In the genomic region with DNA sequence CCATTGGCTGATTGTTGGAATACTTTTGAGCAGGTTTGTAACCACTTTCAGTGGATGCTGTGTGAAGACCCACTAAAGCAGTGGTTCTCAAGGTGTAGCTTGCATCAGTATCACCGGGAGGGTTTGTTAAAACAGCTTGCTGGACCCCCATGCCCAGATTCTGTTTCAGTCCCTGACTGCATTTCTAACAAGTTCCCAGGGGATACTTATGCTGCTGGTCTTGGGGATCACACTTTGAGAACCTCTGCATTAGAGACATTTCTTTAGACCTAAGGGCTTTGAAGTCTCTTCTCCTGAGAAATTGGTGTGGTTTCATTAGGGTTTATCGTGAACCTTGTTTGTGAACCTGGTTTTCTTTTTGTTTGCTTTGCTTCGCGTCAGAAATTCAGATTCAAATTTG, we compare ENCODE assay signal across 23 cellular contexts. TPM values are rescaled to one million over a fixed set of nuclear protein-coding genes. Genes with fewer than 3 reads are reported as not detected.
DNase-seq lines count a peak whose midpoint lies in the region; ATAC-seq and TF ChIP-seq lines count a peak whose summit lies in the region.
"Had no signal": no experiment of that assay in that cellular context is flagged by ENCODE, and none has a peak within 500 bp of the region (broad histone marks: within the 10 kb centered on the region; RNA-seq: fewer than 3 reads in every experiment).

No MANE protein-coding gene starts in this region.

- no peak for TF ChIP-seq EP300 in SK-N-SH (IDR thresholded peaks at IDR 0.05; ENCODE audit: borderline replicate concordance in 1 of 2, low read depth in 1 of 2, low read length in 1 of 2)

- H3K36me3 Mint-ChIP-seq in activated T-cell treated with anti-CD3 and anti-CD28 coated beads, Interleukin-2, amount 50 U/mL, for 72 hours (ENCODE audit: insufficient read depth in 2 of 2) = peaks cover 17 to 26% of the 10 kb centered on the region in 2 donors
- peaks cover 46% of the 10 kb centered on the region for H3K36me3 Mint-ChIP-seq in activated naive CD8-positive, alpha-beta T cell treated with anti-CD3 and anti-CD28 coated beads, Interleukin-2, amount 10 ng/mL, durations not matched to agents 7 days and 5 days
- H3K36me3 Mint-ChIP-seq: brain had no signal

- H3K4me1 ChIP-seq in PC-3 (ENCODE audit: insufficient read depth, low read length) (peaks cover 23% of the 10 kb centered on the region), smooth muscle cell (ENCODE audit: low read depth) (no peaks in the 10 kb centered on the region), SK-N-SH (ENCODE audit: control insufficient read depth in 1 of 2, insufficient read depth in 2 of 2, low read depth in 1 of 2, low read length in 1 of 2) (peaks cover 0 to 6% of the 10 kb centered on the region in 2 experiments; a peak in 1 of 4 replicates)
- H3K4me1 ChIP-seq: adrenal gland had no signal

- WGBS in smooth muscle cell (ENCODE audit: low lambda C conversion rate) = 94% methylated on average over 4 of the region's 4 CpGs
- WGBS in SK-N-SH (ENCODE audit: low lambda C conversion rate) = 82% methylated on average over 4 of the region's 4 CpGs

- no peak for TF ChIP-seq RAD21 in SK-N-SH (IDR thresholded peaks at IDR 0.05; ENCODE audit: low read length)

- no peak for ATAC-seq in activated T-cell treated with anti-CD3 and anti-CD28 coated beads, Interleukin-2, amount 50 U/mL, for 72 hours (replicated peaks in 1 of 2)
- no peak for ATAC-seq in PC-3
- no peak for ATAC-seq in activated naive CD8-positive, alpha-beta T cell treated with anti-CD3 and anti-CD28 coated beads, Interleukin-2, amount 10 ng/mL, durations not matched to agents 7 days and 5 days (ENCODE audit: low read depth)
- ATAC-seq: stimulated activated memory B cell treated with anti-CD40 and anti-IgM and Interleukin-4, amounts not matched to agents 10 μg/mL and 1 μg/mL and 100 μg/mL, for 72 hours had no signal

- intact Hi-C loops in PC-3 (cut with micrococcal nuclease) = no loop called here

- H3K9ac ChIP-seq in PC-3 (ENCODE audit: low read length) (no peak overlapping the region), smooth muscle cell (ENCODE audit: low read depth) (no peak overlapping the region), SK-N-SH (no peak overlapping the region)
- H3K9ac ChIP-seq: BLaER1 treated with 17β-estradiol and CSF1 and Interleukin-3, amounts not matched to agents 10 nM and 100 nM; KMS-11 had no signal

- no peaks in the 10 kb centered on the region for H3F3A ChIP-seq in PC-3 (ENCODE audit: low read length, unreplicated experiment)
- no peaks in the 10 kb centered on the region for H3F3A ChIP-seq in smooth muscle cell (ENCODE audit: low read depth)
- H3F3A ChIP-seq in SK-N-SH (replicated peaks; ENCODE audit: insufficient read depth) = no peaks in the 10 kb centered on the region

- no peaks in the 10 kb centered on the region for H3K27me3 Mint-ChIP-seq in activated T-cell treated with anti-CD3 and anti-CD28 coated beads, Interleukin-2, amount 50 U/mL, for 72 hours (ENCODE audit: low read depth)
- no peaks in the 10 kb centered on the region for H3K27me3 Mint-ChIP-seq in activated naive CD8-positive, alpha-beta T cell treated with anti-CD3 and anti-CD28 coated beads, Interleukin-2, amount 10 ng/mL, durations not matched to agents 7 days and 5 days
- H3K27me3 Mint-ChIP-seq: brain had no signal

- no peak for TF ChIP-seq CTCF in PC-3 (conservative IDR thresholded peaks at IDR 0.05; ENCODE audit: low read depth, low read length)
- no peak for TF ChIP-seq CTCF in smooth muscle cell (IDR thresholded peaks at IDR 0.05; ENCODE audit: borderline replicate concordance, insufficient read depth, poor library complexity, severe bottlenecking)
- TF ChIP-seq CTCF in coronary artery (IDR thresholded peaks at IDR 0.05) = no peak
- no peak for TF ChIP-seq CTCF in SK-N-SH (IDR thresholded peaks at IDR 0.05)

- H3K4me3 Mint-ChIP-seq in activated T-cell treated with anti-CD3 and anti-CD28 coated beads, Interleukin-2, amount 50 U/mL, for 72 hours = peak overlapping the region; percentile 31 to 67
- H3K4me3 Mint-ChIP-seq in activated naive CD8-positive, alpha-beta T cell treated with anti-CD3 and anti-CD28 coated beads, Interleukin-2, amount 10 ng/mL, durations not matched to agents 7 days and 5 days = peak overlapping the region; percentile 61
- H3K4me3 Mint-ChIP-seq: brain; H9; stimulated activated memory B cell treated with anti-CD40 and anti-IgM and Interleukin-4, amounts not matched to agents 10 μg/mL and 1 μg/mL and 100 μg/mL, for 72 hours had no signal

- no peaks in the 10 kb centered on the region for H3K27me3 ChIP-seq in PC-3 (ENCODE audit: low read length)
- no peaks in the 10 kb centered on the region for H3K27me3 ChIP-seq in smooth muscle cell (ENCODE audit: low read depth)
- H3K27me3 ChIP-seq in SK-N-SH (ENCODE audit: insufficient read depth) = no peaks in the 10 kb centered on the region
- H3K27me3 ChIP-seq: adrenal gland; BLaER1 treated with 17β-estradiol and CSF1 and Interleukin-3, amounts not matched to agents 10 nM and 100 nM; right atrium auricular region; spleen had no signal

- H3K4me1 Mint-ChIP-seq in activated T-cell treated with anti-CD3 and anti-CD28 coated beads, Interleukin-2, amount 50 U/mL, for 72 hours (ENCODE audit: low read depth) = no peaks in the 10 kb centered on the region
- H3K4me1 Mint-ChIP-seq in activated naive CD8-positive, alpha-beta T cell treated with anti-CD3 and anti-CD28 coated beads, Interleukin-2, amount 10 ng/mL, durations not matched to agents 7 days and 5 days = peaks cover 50% of the 10 kb centered on the region
- H3K4me1 Mint-ChIP-seq: stimulated activated memory B cell treated with anti-CD40 and anti-IgM and Interleukin-4, amounts not matched to agents 10 μg/mL and 1 μg/mL and 100 μg/mL, for 72 hours had no signal

- H3K27ac Mint-ChIP-seq in activated T-cell treated with anti-CD3 and anti-CD28 coated beads, Interleukin-2, amount 50 U/mL, for 72 hours = peak overlapping the region; percentile 80
- H3K27ac Mint-ChIP-seq in activated naive CD8-positive, alpha-beta T cell treated with anti-CD3 and anti-CD28 coated beads, Interleukin-2, amount 10 ng/mL, durations not matched to agents 7 days and 5 days = peak overlapping the region; percentile 80
- H3K27ac Mint-ChIP-seq: brain; H9; stimulated activated memory B cell treated with anti-CD40 and anti-IgM and Interleukin-4, amounts not matched to agents 10 μg/mL and 1 μg/mL and 100 μg/mL, for 72 hours had no signal

- H3K9me3 ChIP-seq in PC-3 (ENCODE audit: low read length) (0 out of 2 replicates have a peak, but pooled peaks cover under 1% of the 10 kb centered on the region), smooth muscle cell (replicated peaks; ENCODE audit: low read depth) (no peaks in the 10 kb centered on the region), SK-N-SH (no peaks in the 10 kb centered on the region)

- H3K4me3 ChIP-seq in PC-3 (ENCODE audit: low read length) (0 out of 2 replicates have a peak overlapping the region, but pooled peaks have one; percentile 8), smooth muscle cell (no peak overlapping the region), coronary artery (no peak overlapping the region), SK-N-SH (ENCODE audit: low read depth in 2 of 2, low read length in 1 of 2) (no peak overlapping the region)
- H3K4me3 ChIP-seq: adrenal gland; BLaER1 treated with 17β-estradiol and CSF1 and Interleukin-3, amounts not matched to agents 10 nM and 100 nM; right atrium auricular region; spleen; thoracic aorta had no signal

- POLR2A ChIA-PET in PC-3 (lab: Charles Lee; ENCODE audit: unreplicated experiment) = no interaction called here
- POLR2A ChIA-PET in activated naive CD8-positive, alpha-beta T cell treated with anti-CD3 and anti-CD28 coated beads, Interleukin-2, amount 10 ng/mL, durations not matched to agents 7 days and 5 days (lab: Charles Lee) = interaction anchor here (0.7 to 1.1 kb wide), 2 partner anchors 36 to 47 kb away, joined by 3 read pairs; no protein-coding TSS in a partner anchor
- POLR2A ChIA-PET in SK-N-SH (lab: Yijun Ruan, JAX) = no interaction called here

- H4K20me1 ChIP-seq in PC-3 (ENCODE audit: low read length) (no peaks in the 10 kb centered on the region), smooth muscle cell (ENCODE audit: low read depth) (no peaks in the 10 kb centered on the region), SK-N-SH (ENCODE audit: insufficient read depth) (no peaks in the 10 kb centered on the region)

- H3K79me2 ChIP-seq in PC-3 (ENCODE audit: low read length) (peaks cover 17% of the 10 kb centered on the region), smooth muscle cell (ENCODE audit: low read depth) (no peaks in the 10 kb centered on the region), SK-N-SH (ENCODE audit: insufficient read depth) (no peaks in the 10 kb centered on the region)

- H3K9me2 ChIP-seq in PC-3 (replicated peaks; ENCODE audit: low read length) (no peaks in the 10 kb centered on the region), SK-N-SH (no peaks in the 10 kb centered on the region)

- H3K27ac ChIP-seq in PC-3 (ENCODE audit: low read length) = peak overlapping the region; percentile 35
- H3K27ac ChIP-seq in smooth muscle cell (ENCODE audit: low read depth) = peak overlapping the region; percentile 75
- no peak overlapping the region for H3K27ac ChIP-seq in coronary artery
- H3K27ac ChIP-seq in SK-N-SH (ENCODE audit: low read depth in 2 of 2, low read length in 1 of 2) = no peak overlapping the region
- H3K27ac ChIP-seq: adrenal gland; BLaER1 treated with 17β-estradiol and CSF1 and Interleukin-3, amounts not matched to agents 10 nM and 100 nM; KMS-11; right atrium auricular region; thoracic aorta had no signal

- H3K4me2 ChIP-seq in PC-3 (ENCODE audit: low read length) = peak overlapping the region; percentile 49
- no peak overlapping the region for H3K4me2 ChIP-seq in smooth muscle cell
- H3K4me2 ChIP-seq in SK-N-SH = no peak overlapping the region
- H3K4me2 ChIP-seq: KMS-11 had no signal

- no peak overlapping the region for H2AFZ ChIP-seq in PC-3 (ENCODE audit: low read length)
- no peak overlapping the region for H2AFZ ChIP-seq in smooth muscle cell (ENCODE audit: low read depth)
- no peak overlapping the region for H2AFZ ChIP-seq in SK-N-SH (ENCODE audit: low read depth)

- H3K36me3 ChIP-seq in PC-3 (ENCODE audit: low read depth, low read length) = 0 out of 2 replicates have a peak, but pooled peaks cover under 1% of the 10 kb centered on the region
- no peaks in the 10 kb centered on the region for H3K36me3 ChIP-seq in smooth muscle cell (ENCODE audit: low read depth)
- H3K36me3 ChIP-seq in SK-N-SH (replicated peaks in 1 of 2; ENCODE audit: control insufficient read depth in 1 of 2, insufficient read depth in 2 of 2, low read length in 1 of 2) = no peaks in the 10 kb centered on the region
- H3K36me3 ChIP-seq: adrenal gland, right atrium auricular region, thoracic aorta had no signal

- H3K9me3 Mint-ChIP-seq in activated T-cell treated with anti-CD3 and anti-CD28 coated beads, Interleukin-2, amount 50 U/mL, for 72 hours = peaks cover 4 to 6% of the 10 kb centered on the region in 2 donors
- H3K9me3 Mint-ChIP-seq in activated naive CD8-positive, alpha-beta T cell treated with anti-CD3 and anti-CD28 coated beads, Interleukin-2, amount 10 ng/mL, durations not matched to agents 7 days and 5 days = peaks cover 10% of the 10 kb centered on the region

- CTCF ChIA-PET in PC-3 (lab: Charles Lee) (no interaction called here), SK-N-SH (lab: Yijun Ruan, JAX) (interaction anchor here (1.3 kb wide), 1 partner anchor 83 kb away, joined by 3 read pairs; no protein-coding TSS in a partner anchor)

- no TSS peak for BruUV-seq in PC-3 (replicated peaks; lab: Mats Ljungman, UMichigan)

- no peak for DNase-seq in activated T-cell treated with anti-CD3 and anti-CD28 coated beads, Interleukin-2, amount 50 U/mL, for 72 hours
- DNase-seq in activated T-cell treated with anti-CD3 and anti-CD28 coated beads for 4 hours = no peak
- no peak for DNase-seq in PC-3
- no peak for DNase-seq in activated naive CD8-positive, alpha-beta T cell treated with anti-CD3 and anti-CD28 coated beads, Interleukin-2, amount 10 ng/mL, durations not matched to agents 7 days and 5 days
- no peak for DNase-seq in smooth muscle cell (lab: John Stamatoyannopoulos, UW; ENCODE audit: unreplicated experiment)
- DNase-seq in coronary artery (ENCODE audit: low spot score) = no peak
- no peak for DNase-seq in SK-N-SH
- DNase-seq in activated CD4-positive, CD25-positive, alpha-beta regulatory T cell treated with anti-CD3 and anti-CD28 coated beads, Interleukin-2, amount 50 U/mL, for 72 hours = no peak
- DNase-seq: activated CD4-positive, alpha-beta T cell treated with anti-CD3 and anti-CD28 coated beads for 48 hours; adrenal gland; effector CD4-positive, alpha-beta T cell; H9; NCI-H510A treated with DMSO at 0.1 percent for 48 hours; SHP77 treated with DMSO at 0.1 percent for 48 hours; spleen; stimulated activated CD4-positive, alpha-beta T cell treated with anti-CD3 and anti-CD28 coated beads, Interleukin-2, amount 100 ng/mL, for 48 hours; SW 1271 had no signal

RNA-seq across cellular contexts. Expression of a gene that starts 47.7 kb away (rescaled TPM):
- 100 to 1,000 TPM; 127 to 143 TPM for total RNA-seq in activated T-cell treated with anti-CD3 and anti-CD28 coated beads, Interleukin-2, amount 50 U/mL, for 72 hours
- total RNA-seq in PC-3 (2014; rRNA removed) = 80.8 and 170 TPM in 2 replicates
- total RNA-seq in activated naive CD8-positive, alpha-beta T cell treated with anti-CD3 and anti-CD28 coated beads, Interleukin-2, amount 10 ng/mL, durations not matched to agents 7 days and 5 days = 100 to 1,000 TPM; 318 TPM
- total RNA-seq in smooth muscle cell = 4.9 and 7.6 TPM in 2 replicates
- 1.5 and 7.1 TPM in 2 replicates for polyA plus RNA-seq in smooth muscle cell
- 3.9 and 4.2 TPM in 2 replicates for polyA plus RNA-seq in SK-N-SH (2012; rRNA removed)
- polyA plus RNA-seq in SK-N-SH (2012; cell fraction: cytosol; rRNA removed) = 3.2 and 3.6 TPM in 2 replicates
- polyA plus RNA-seq in SK-N-SH (2012; cell fraction: nucleus; rRNA removed) = 4.2 and 5.0 TPM in 2 replicates

Comparison
In these comparisons a context has a peak if more than half of its experiments do, and no peak if none do; other contexts are left out.
1. H3K27ac ChIP-seq: peak in PC-3 (single experiment) and smooth muscle cell (single experiment); none in coronary artery (0 of 2) and SK-N-SH (0 of 2).